In genomic region chr10:12846718-12847117, GRCh38 we compare ENCODE assay signal across 29 cellular contexts.
DNase-seq lines count a peak whose midpoint lies in the region; ATAC-seq and TF ChIP-seq lines count a peak whose summit lies in the region.
"Had no signal": no experiment of that assay in that cellular context is flagged by ENCODE, and none has a peak within 500 bp of the region (broad histone marks: within the 10 kb centered on the region; RNA-seq: fewer than 3 reads in every experiment).

No MANE protein-coding gene starts in this region.

- no peak overlapping the region for H3K18ac ChIP-seq in IMR-90 (ENCODE audit: low read depth, low read length)

- TF ChIP-seq POLR2A in IMR-90 (IDR thresholded peaks at IDR 0.05; ENCODE audit: low read depth, low read length) = no peak

- no peak for TF ChIP-seq CTCF in IMR-90 (conservative IDR thresholded peaks at IDR 0.05; ENCODE audit: low read depth, low read length)
- peak; percentile 15 for TF ChIP-seq CTCF in fibroblast of the aortic adventitia (IDR thresholded peaks at IDR 0.05; ENCODE audit: insufficient read depth, low read length)
- TF ChIP-seq CTCF in retinal pigment epithelial cell (conservative IDR thresholded peaks at IDR 0.05; ENCODE audit: low read depth, low read length) = no peak
- no peak for TF ChIP-seq CTCF in PC-9 (conservative IDR thresholded peaks at IDR 0.05)

- H4K20me1 ChIP-seq in IMR-90 (ENCODE audit: insufficient read depth, low read length) = no peaks in the 10 kb centered on the region
- no peaks in the 10 kb centered on the region for H4K20me1 ChIP-seq in PC-9 (ENCODE audit: insufficient read depth)

- H3K27ac Mint-ChIP-seq in natural killer cell treated with Interleukin-12 subunit alpha and Interleukin-12 subunit beta and Interleukin-15 and Interleukin-18, amount 100 ng/mL, for 72 hours = no peak overlapping the region
- H3K27ac Mint-ChIP-seq: activated CD8-positive, alpha-beta memory T cell treated with anti-CD3 and anti-CD28 coated beads, Interleukin-2, amount 10 ng/mL, durations not matched to agents 7 days and 5 days; T-helper 1 cell treated with Interleukin-12 subunit alpha and Interleukin-12 subunit beta and Interleukin-4 antibody, amounts not matched to agents 30 μg/mL and 1 μg/mL, for 36 hours had no signal

- H2BK15ac ChIP-seq in IMR-90 (ENCODE audit: low read depth, low read length) = no peak overlapping the region

- POLR2A ChIA-PET in IMR-90 (lab: Charles Lee; ENCODE audit: unreplicated experiment) (no interaction called here), PC-9 (lab: Charles Lee; ENCODE audit: unreplicated experiment) (no interaction called here)

- H2AFZ ChIP-seq in IMR-90 (replicated peaks; ENCODE audit: low read length, poor library complexity) (no peak overlapping the region), PC-9 (no peak overlapping the region)

- no peaks in the 10 kb centered on the region for H3K9me3 Mint-ChIP-seq in natural killer cell treated with Interleukin-12 subunit alpha and Interleukin-12 subunit beta and Interleukin-15 and Interleukin-18, amount 100 ng/mL, for 72 hours
- H3K9me3 Mint-ChIP-seq: activated T-cell treated with anti-CD3 and anti-CD28 coated beads, Interleukin-2, amount 50 U/mL, for 4 hours; T-helper 1 cell treated with Interleukin-12 subunit alpha and Interleukin-12 subunit beta and Interleukin-4 antibody, amounts not matched to agents 30 μg/mL and 1 μg/mL, for 36 hours had no signal

- no peak for TF ChIP-seq RAD21 in IMR-90 (IDR thresholded peaks at IDR 0.05; ENCODE audit: low read length)

- H4K5ac ChIP-seq in IMR-90 (ENCODE audit: low read depth, low read length) = no peak overlapping the region

- H3K36me3 ChIP-seq in IMR-90 (ENCODE audit: control insufficient read depth, insufficient read depth, low read length) (no peaks in the 10 kb centered on the region), PC-9 (ENCODE audit: low read depth) (no peaks in the 10 kb centered on the region)
- H3K36me3 ChIP-seq: esophagus squamous epithelium, prostate gland, upper lobe of right lung had no signal

- H2AK9ac ChIP-seq in IMR-90 (replicated peaks; ENCODE audit: low read depth, low read length, poor library complexity) = no peak overlapping the region

- H4K8ac ChIP-seq in IMR-90 (ENCODE audit: low read depth in 2 of 2, low read length in 2 of 2) = no peak overlapping the region

- H3K14ac ChIP-seq in IMR-90 (replicated peaks; ENCODE audit: low read depth, low read length) = no peak overlapping the region

- H3K56ac ChIP-seq in IMR-90 (ENCODE audit: extremely low read depth, insufficient read depth, low read length) = no peak overlapping the region

- peaks cover 0 to 4% of the 10 kb centered on the region in 2 donors for H3K4me1 Mint-ChIP-seq in natural killer cell treated with Interleukin-12 subunit alpha and Interleukin-12 subunit beta and Interleukin-15 and Interleukin-18, amount 100 ng/mL, for 72 hours (ENCODE audit: low read depth in 2 of 2)
- H3K4me1 Mint-ChIP-seq: activated CD8-positive, alpha-beta memory T cell treated with anti-CD3 and anti-CD28 coated beads, Interleukin-2, amount 10 ng/mL, durations not matched to agents 7 days and 5 days had no signal

- H3K4me1 ChIP-seq in IMR-90 (ENCODE audit: control insufficient read depth, insufficient read depth, low read length) = peaks cover 9% of the 10 kb centered on the region
- H3K4me1 ChIP-seq in PC-9 (replicated peaks; ENCODE audit: insufficient read depth) = peaks cover 13% of the 10 kb centered on the region
- H3K4me1 ChIP-seq: prostate gland had no signal

- H3K4me2 ChIP-seq in IMR-90 (ENCODE audit: low read depth, low read length) (no peak overlapping the region), PC-9 (no peak overlapping the region)

- no peak overlapping the region for H2AK5ac ChIP-seq in IMR-90 (ENCODE audit: low read depth, low read length)

- H3K9me1 ChIP-seq in IMR-90 (ENCODE audit: insufficient read depth, low read length) = no peaks in the 10 kb centered on the region

- H3K23ac ChIP-seq in IMR-90 (ENCODE audit: low read depth, low read length) = no peak overlapping the region

- no peaks in the 10 kb centered on the region for H3K79me2 ChIP-seq in PC-9 (ENCODE audit: low read depth)

- intact Hi-C loops in IMR-90 (cut with micrococcal nuclease) (no loop called here), PC-9 (cut with micrococcal nuclease; ENCODE audit: unreplicated experiment) (no loop called here)

- H3K4me3 ChIP-seq in IMR-90 (ENCODE audit: insufficient read depth, low read depth, low read length) (no peak overlapping the region), fibroblast of the aortic adventitia (ENCODE audit: low read depth, low read length) (no peak overlapping the region), retinal pigment epithelial cell (ENCODE audit: low read length) (no peak overlapping the region), PC-9 (no peak overlapping the region)
- H3K4me3 ChIP-seq: esophagus squamous epithelium, K562, prostate gland, upper lobe of right lung had no signal

- no peak overlapping the region for H3K4ac ChIP-seq in IMR-90 (ENCODE audit: low read depth, low read length)

- no peak overlapping the region for H2BK120ac ChIP-seq in IMR-90 (ENCODE audit: low read depth, low read length)

- no peaks in the 10 kb centered on the region for H3K9me2 ChIP-seq in PC-9 (ENCODE audit: insufficient read depth)

- H3K4me3 Mint-ChIP-seq in natural killer cell treated with Interleukin-12 subunit alpha and Interleukin-12 subunit beta and Interleukin-15 and Interleukin-18, amount 100 ng/mL, for 72 hours = no peak overlapping the region
- H3K4me3 Mint-ChIP-seq: activated CD8-positive, alpha-beta memory T cell treated with anti-CD3 and anti-CD28 coated beads, Interleukin-2, amount 10 ng/mL, durations not matched to agents 7 days and 5 days; activated T-cell treated with anti-CD3 and anti-CD28 coated beads, Interleukin-2, amount 50 U/mL, for 4 hours; mesothelial cell of epicardium; T-helper 1 cell treated with Interleukin-12 subunit alpha and Interleukin-12 subunit beta and Interleukin-4 antibody, amounts not matched to agents 30 μg/mL and 1 μg/mL, for 36 hours had no signal

- H3K9me3 ChIP-seq in IMR-90 (ENCODE audit: control insufficient read depth, insufficient read depth, low read length) (no peaks in the 10 kb centered on the region; the same call in 1 of the 2 replicates), PC-9 (ENCODE audit: insufficient read depth, low read depth) (no peaks in the 10 kb centered on the region)
- H3K9me3 ChIP-seq: esophagus squamous epithelium, prostate gland, upper lobe of right lung had no signal

- peaks cover 14 to 16% of the 10 kb centered on the region in 2 donors for H3K27me3 Mint-ChIP-seq in natural killer cell treated with Interleukin-12 subunit alpha and Interleukin-12 subunit beta and Interleukin-15 and Interleukin-18, amount 100 ng/mL, for 72 hours

- H3F3A ChIP-seq in PC-9 (ENCODE audit: insufficient read depth, low read depth) = peaks cover 8% of the 10 kb centered on the region; the same call in 1 of the 2 replicates

- ATAC-seq in IMR-90 (ENCODE audit: low read depth) = no peak
- ATAC-seq in natural killer cell treated with Interleukin-12 subunit alpha and Interleukin-12 subunit beta and Interleukin-15 and Interleukin-18, amount 100 ng/mL, for 72 hours = no peak
- ATAC-seq: activated CD4-positive, CD25-positive, alpha-beta regulatory T cell treated with anti-CD3 and anti-CD28 coated beads, Interleukin-2, amount 50 U/mL, for 24 hours; activated CD8-positive, alpha-beta memory T cell treated with anti-CD3 and anti-CD28 coated beads, Interleukin-2, amount 10 ng/mL, durations not matched to agents 7 days and 5 days; activated T-cell treated with anti-CD3 and anti-CD28 coated beads, Interleukin-2, amount 50 U/mL, for 4 hours; PC-3; SK-N-SH treated with all-trans-retinoic acid at 6 μM for 48 hours; upper lobe of right lung had no signal

- no peaks in the 10 kb centered on the region for H3K36me3 Mint-ChIP-seq in natural killer cell treated with Interleukin-12 subunit alpha and Interleukin-12 subunit beta and Interleukin-15 and Interleukin-18, amount 100 ng/mL, for 72 hours
- H3K36me3 Mint-ChIP-seq: activated CD8-positive, alpha-beta memory T cell treated with anti-CD3 and anti-CD28 coated beads, Interleukin-2, amount 10 ng/mL, durations not matched to agents 7 days and 5 days; mesothelial cell of epicardium had no signal

- H3K27me3 ChIP-seq in IMR-90 (ENCODE audit: control insufficient read depth, insufficient read depth, low read length) (peaks cover 29% of the 10 kb centered on the region; the same call in 1 of the 2 replicates), PC-9 (ENCODE audit: insufficient read depth, low read depth) (no peaks in the 10 kb centered on the region)
- H3K27me3 ChIP-seq: esophagus squamous epithelium, upper lobe of right lung had no signal

- DNase-seq in IMR-90 (peak; percentile 17), amniotic epithelial cell (ENCODE audit: low read depth) (peak; percentile 90), fibroblast of the aortic adventitia (ENCODE audit: low read depth) (peak; percentile 85), retinal pigment epithelial cell (ENCODE audit: low read depth) (peak; percentile 36), foreskin melanocyte (no peak), PC-9 (no peak)
- no peak for DNase-seq in natural killer cell treated with Interleukin-12 subunit alpha and Interleukin-12 subunit beta and Interleukin-15 and Interleukin-18, amount 100 ng/mL, for 72 hours (ENCODE audit: low spot score)
- DNase-seq: activated CD4-positive, alpha-beta T cell treated with anti-CD3 and anti-CD28 coated beads, Interleukin-2, amount 50 U/mL, for 4 hours; activated CD8-positive, alpha-beta memory T cell treated with anti-CD3 and anti-CD28 coated beads, Interleukin-2, amount 10 ng/mL, durations not matched to agents 7 days and 5 days; activated gamma-delta T cell treated with Interleukin-2 at 50 U/mL for 16 hours; activated T-cell treated with anti-CD3 and anti-CD28 coated beads, Interleukin-2, amount 50 U/mL, for 4 hours; COR-L47; esophagus squamous epithelium; HCEC 1CT; NCI-H1092 treated with DMSO at 0.1 percent for 48 hours; NCI-H1694 treated with DMSO at 0.1 percent for 48 hours; NCI-H2171; NCI-H510A treated with DMSO at 0.1 percent for 48 hours; NK-92 treated with Interleukin-12 subunit alpha and Interleukin-12 subunit beta, amount 100 ng/mL, for 24 hours; PC-3; stimulated activated naive CD4-positive, alpha-beta T cell; upper lobe of right lung had no signal

- H3K9ac ChIP-seq in IMR-90 (ENCODE audit: low read depth, low read length) = no peak overlapping the region

- no peaks in the 10 kb centered on the region for H3K79me1 ChIP-seq in IMR-90 (ENCODE audit: low read depth in 1 of 2, low read length in 2 of 2)

- BruUV-seq in IMR-90 (replicated peaks; lab: Mats Ljungman, UMichigan) (no TSS peak), PC-9 (replicated peaks; lab: Mats Ljungman, UMichigan) (no TSS peak)

- no peak overlapping the region for H4K91ac ChIP-seq in IMR-90 (ENCODE audit: insufficient read depth, low read depth, low read length)

- CTCF ChIA-PET in IMR-90 (lab: Yijun Ruan, JAX) (interaction anchor here (0.7 to 0.8 kb wide), 2 partner anchors 10 to 64 kb away, joined by 3 read pairs; no protein-coding TSS in a partner anchor), PC-9 (lab: Charles Lee) (no interaction called here)

- in situ Hi-C loops in IMR-90 (cut with MboI; ENCODE audit: low sequenced_read_pairs) = no loop called here

- no CpG with 5 or more reads among the region's 1 CpG for WGBS in IMR-90 (ENCODE audit: extremely low coverage in 2 of 2, insufficient read length in 1 of 2), 2 experiments

- H3K27ac ChIP-seq in IMR-90 (ENCODE audit: insufficient read depth, low read length) (no peak overlapping the region), PC-9 (no peak overlapping the region)
- H3K27ac ChIP-seq: C4-2B, esophagus squamous epithelium, prostate gland, upper lobe of right lung had no signal

- H2BK5ac ChIP-seq in IMR-90 (ENCODE audit: low read depth, low read length, poor library complexity, severe bottlenecking) = no peak overlapping the region

- no peak overlapping the region for H2BK20ac ChIP-seq in IMR-90 (ENCODE audit: low read depth, low read length)

- dilution Hi-C loops in IMR-90 (cut with HindIII; ENCODE audit: low sequenced_read_pairs, unreplicated experiment) = no loop called here

Comparison
In these comparisons a context has a peak if more than half of its experiments do, and no peak if none do; other contexts are left out.
1. DNase-seq: peak in IMR-90 (single experiment), amniotic epithelial cell (single experiment), fibroblast of the aortic adventitia (single experiment) and retinal pigment epithelial cell (single experiment); none in foreskin melanocyte (single experiment), natural killer cell treated with Interleukin-12 subunit alpha and Interleukin-12 subunit beta and Interleukin-15 and Interleukin-18, amount 100 ng/mL, for 72 hours (single experiment) and PC-9 (0 of 2).